In the genomic region with DNA sequence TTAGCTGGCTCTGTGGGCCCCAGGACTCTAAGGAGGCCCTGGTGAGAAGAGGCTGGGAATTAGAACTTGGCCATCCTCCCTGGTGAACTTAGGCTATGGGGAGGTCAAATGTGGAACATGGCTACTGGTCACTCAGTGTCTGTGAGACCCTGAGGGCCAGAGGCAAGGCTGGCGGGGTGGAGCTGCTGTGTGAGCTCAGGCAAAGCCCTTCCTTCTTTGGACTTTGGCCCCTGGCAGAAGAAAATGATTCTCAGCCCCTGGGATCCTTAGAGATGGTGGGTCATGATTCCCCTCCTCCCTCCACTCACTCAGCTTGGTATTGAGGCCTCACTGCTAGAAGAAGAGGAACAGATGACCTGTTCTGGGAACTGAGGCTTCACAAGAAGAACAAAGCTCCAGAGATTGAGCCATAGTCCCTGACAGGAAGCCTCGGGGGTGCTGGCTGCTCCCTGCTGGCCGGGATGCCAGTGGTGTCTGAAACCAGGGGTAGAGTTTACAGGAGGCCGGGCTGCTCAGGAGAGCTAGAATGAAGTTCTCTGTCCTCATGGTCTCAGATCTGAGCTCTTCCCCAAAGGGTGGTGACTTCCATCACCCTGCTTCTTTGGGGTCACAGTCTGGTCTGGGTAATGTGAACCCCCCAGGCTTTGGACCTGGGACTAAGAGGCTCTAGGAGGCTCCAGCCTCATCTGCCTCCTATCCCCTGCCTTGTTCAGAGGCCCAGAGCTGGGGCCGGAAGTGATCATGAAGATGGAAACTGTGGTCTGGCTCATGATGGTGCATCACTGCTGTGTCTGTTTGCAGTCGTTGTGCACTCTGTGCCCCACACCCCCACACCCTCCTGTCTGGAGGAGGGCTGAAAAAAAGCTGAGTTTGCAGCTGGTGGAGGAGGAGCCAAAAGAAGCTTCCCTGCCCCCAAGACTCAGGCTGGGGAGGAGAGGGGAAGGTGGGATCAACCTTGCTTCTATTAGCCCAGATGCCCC, we compare ENCODE assay signal across 1 cellular context.
TF ChIP-seq lines count a peak whose summit lies in the region.

No MANE protein-coding gene starts in this region.

TF ChIP-seq in HepG2, 621 proteins besides CTCF, POLR2A, EP300 and RAD21 (continued from another document and continues in another):
- peak; percentile 62 for TF ChIP-seq GABPB1 (CRISPR knock-in tag; IDR thresholded peaks at IDR 0.05)
- 0 out of 2 replicates have a peak, but pooled peaks have one; percentile 51 for TF ChIP-seq NCOA1 (CRISPR knock-in tag; IDR thresholded peaks at IDR 0.05)
- TF ChIP-seq ISL2 (CRISPR knock-in tag; IDR thresholded peaks at IDR 0.05), result peak; percentile 10; the same call in 1 of the 2 replicates
- peak; percentile 55; the same call in 1 of the 2 replicates for TF ChIP-seq ZMYM4 (CRISPR knock-in tag; IDR thresholded peaks at IDR 0.05)
- peak; percentile 46 for TF ChIP-seq TBX2 (CRISPR knock-in tag; IDR thresholded peaks at IDR 0.05; ENCODE audit: borderline replicate concordance)
- TF ChIP-seq SNAPC2 (CRISPR knock-in tag; IDR thresholded peaks at IDR 0.05), result peak; percentile 26; the same call in 1 of the 2 replicates
- TF ChIP-seq MEIS1 (CRISPR knock-in tag; IDR thresholded peaks at IDR 0.05; ENCODE audit: borderline replicate concordance), result 0 out of 2 replicates have a peak, but pooled peaks have one; percentile 5
- 0 out of 2 replicates have a peak, but pooled peaks have one; percentile 45 for TF ChIP-seq ZNF296 (CRISPR knock-in tag; conservative IDR thresholded peaks at IDR 0.05)
- TF ChIP-seq MTA1 (CRISPR knock-in tag; IDR thresholded peaks at IDR 0.05; ENCODE audit: borderline replicate concordance), result peak; percentile 42; the same call in 1 of the 2 replicates
- 0 out of 2 replicates have a peak, but pooled peaks have one; percentile 22 for TF ChIP-seq ZSCAN25 (CRISPR knock-in tag; IDR thresholded peaks at IDR 0.05)
- TF ChIP-seq MAFK (conservative IDR thresholded peaks at IDR 0.05 in 1 of 2, IDR thresholded peaks at IDR 0.05 in 1 of 2; ENCODE audit: low read length in 2 of 2), result peak; percentile 55 to 84
- TF ChIP-seq PHF21A (CRISPR knock-in tag; IDR thresholded peaks at IDR 0.05), result peak; percentile 9; the same call in 1 of the 2 replicates
- TF ChIP-seq ZNF547 (CRISPR knock-in tag; IDR thresholded peaks at IDR 0.05), result no peak
- TF ChIP-seq DNMT3B (CRISPR knock-in tag; conservative IDR thresholded peaks at IDR 0.05), result 0 out of 2 replicates have a peak, but pooled peaks have one; percentile 19
- TF ChIP-seq, protein P1, sequence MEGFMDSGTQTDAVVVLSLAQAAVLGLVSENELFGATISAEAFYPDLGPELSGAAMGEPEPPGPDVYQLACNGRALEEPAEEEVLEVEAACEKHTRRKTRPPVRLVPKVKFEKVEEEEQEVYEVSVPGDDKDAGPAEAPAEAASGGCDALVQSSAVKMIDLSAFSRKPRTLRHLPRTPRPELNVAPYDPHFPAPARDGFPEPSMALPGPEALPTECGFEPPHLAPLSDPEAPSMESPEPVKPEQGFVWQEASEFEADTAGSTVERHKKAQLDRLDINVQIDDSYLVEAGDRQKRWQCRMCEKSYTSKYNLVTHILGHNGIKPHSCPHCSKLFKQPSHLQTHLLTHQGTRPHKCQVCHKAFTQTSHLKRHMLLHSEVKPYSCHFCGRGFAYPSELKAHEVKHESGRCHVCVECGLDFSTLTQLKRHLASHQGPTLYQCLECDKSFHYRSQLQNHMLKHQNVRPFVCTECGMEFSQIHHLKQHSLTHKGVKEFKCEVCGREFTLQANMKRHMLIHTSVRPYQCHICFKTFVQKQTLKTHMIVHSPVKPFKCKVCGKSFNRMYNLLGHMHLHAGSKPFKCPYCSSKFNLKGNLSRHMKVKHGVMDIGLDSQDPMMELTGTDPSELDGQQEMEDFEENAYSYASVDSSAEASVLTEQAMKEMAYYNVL (CRISPR knock-in tag; IDR thresholded peaks at IDR 0.05; ENCODE audit: borderline replicate concordance), result no peak
- no peak for TF ChIP-seq KLF9 (CRISPR knock-in tag; IDR thresholded peaks at IDR 0.05; ENCODE audit: low read depth)
- TF ChIP-seq BRCA1 (CRISPR knock-in tag; IDR thresholded peaks at IDR 0.05), result peak; percentile 9; the same call in 1 of the 2 replicates
- TF ChIP-seq, protein P2, sequence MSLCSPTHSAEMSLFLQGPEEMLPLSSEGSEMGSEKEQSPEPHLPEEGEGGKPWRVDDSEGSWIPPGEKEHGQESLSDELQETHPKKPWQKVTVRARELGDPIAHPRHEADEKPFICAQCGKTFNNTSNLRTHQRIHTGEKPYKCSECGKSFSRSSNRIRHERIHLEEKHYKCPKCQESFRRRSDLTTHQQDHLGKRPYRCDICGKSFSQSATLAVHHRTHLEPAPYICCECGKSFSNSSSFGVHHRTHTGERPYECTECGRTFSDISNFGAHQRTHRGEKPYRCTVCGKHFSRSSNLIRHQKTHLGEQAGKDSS (CRISPR knock-in tag; IDR thresholded peaks at IDR 0.05; ENCODE audit: borderline replicate concordance, low read depth), result 0 out of 2 replicates have a peak, but pooled peaks have one; percentile 47
- TF ChIP-seq ADNP (CRISPR knock-in tag; IDR thresholded peaks at IDR 0.05), result 0 out of 2 replicates have a peak, but pooled peaks have one; percentile 7
- TF ChIP-seq, protein P3, sequence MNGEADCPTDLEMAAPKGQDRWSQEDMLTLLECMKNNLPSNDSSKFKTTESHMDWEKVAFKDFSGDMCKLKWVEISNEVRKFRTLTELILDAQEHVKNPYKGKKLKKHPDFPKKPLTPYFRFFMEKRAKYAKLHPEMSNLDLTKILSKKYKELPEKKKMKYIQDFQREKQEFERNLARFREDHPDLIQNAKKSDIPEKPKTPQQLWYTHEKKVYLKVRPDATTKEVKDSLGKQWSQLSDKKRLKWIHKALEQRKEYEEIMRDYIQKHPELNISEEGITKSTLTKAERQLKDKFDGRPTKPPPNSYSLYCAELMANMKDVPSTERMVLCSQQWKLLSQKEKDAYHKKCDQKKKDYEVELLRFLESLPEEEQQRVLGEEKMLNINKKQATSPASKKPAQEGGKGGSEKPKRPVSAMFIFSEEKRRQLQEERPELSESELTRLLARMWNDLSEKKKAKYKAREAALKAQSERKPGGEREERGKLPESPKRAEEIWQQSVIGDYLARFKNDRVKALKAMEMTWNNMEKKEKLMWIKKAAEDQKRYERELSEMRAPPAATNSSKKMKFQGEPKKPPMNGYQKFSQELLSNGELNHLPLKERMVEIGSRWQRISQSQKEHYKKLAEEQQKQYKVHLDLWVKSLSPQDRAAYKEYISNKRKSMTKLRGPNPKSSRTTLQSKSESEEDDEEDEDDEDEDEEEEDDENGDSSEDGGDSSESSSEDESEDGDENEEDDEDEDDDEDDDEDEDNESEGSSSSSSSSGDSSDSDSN (CRISPR knock-in tag; IDR thresholded peaks at IDR 0.05), result peak; percentile 13; the same call in 1 of the 2 replicates
- TF ChIP-seq ZNF772 (CRISPR knock-in tag; IDR thresholded peaks at IDR 0.05), result peak; percentile 78; the same call in 1 of the 2 replicates
- peak; percentile 11 for TF ChIP-seq YY1 (IDR thresholded peaks at IDR 0.05; ENCODE audit: insufficient read depth, insufficient replicate concordance, low read depth, low read length)
- TF ChIP-seq SALL1 (CRISPR knock-in tag; IDR thresholded peaks at IDR 0.05), result 0 out of 2 replicates have a peak, but pooled peaks have one; percentile 9
- TF ChIP-seq DR1 (CRISPR knock-in tag; IDR thresholded peaks at IDR 0.05), result 0 out of 2 replicates have a peak, but pooled peaks have one; percentile 49
- peak; percentile 65; the same call in 1 of the 2 replicates for TF ChIP-seq FOXC1 (CRISPR knock-in tag; IDR thresholded peaks at IDR 0.05; ENCODE audit: borderline replicate concordance)
- peak; percentile 6; the same call in 1 of the 2 replicates for TF ChIP-seq ZNF598 (CRISPR knock-in tag; IDR thresholded peaks at IDR 0.05; ENCODE audit: borderline replicate concordance)
- TF ChIP-seq, protein P4, sequence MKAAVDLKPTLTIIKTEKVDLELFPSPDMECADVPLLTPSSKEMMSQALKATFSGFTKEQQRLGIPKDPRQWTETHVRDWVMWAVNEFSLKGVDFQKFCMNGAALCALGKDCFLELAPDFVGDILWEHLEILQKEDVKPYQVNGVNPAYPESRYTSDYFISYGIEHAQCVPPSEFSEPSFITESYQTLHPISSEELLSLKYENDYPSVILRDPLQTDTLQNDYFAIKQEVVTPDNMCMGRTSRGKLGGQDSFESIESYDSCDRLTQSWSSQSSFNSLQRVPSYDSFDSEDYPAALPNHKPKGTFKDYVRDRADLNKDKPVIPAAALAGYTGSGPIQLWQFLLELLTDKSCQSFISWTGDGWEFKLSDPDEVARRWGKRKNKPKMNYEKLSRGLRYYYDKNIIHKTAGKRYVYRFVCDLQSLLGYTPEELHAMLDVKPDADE (CRISPR knock-in tag; IDR thresholded peaks at IDR 0.05), result no peak
- TF ChIP-seq LCORL (IDR thresholded peaks at IDR 0.05), result no peak
- peak; percentile 66 for TF ChIP-seq LCORL (CRISPR knock-in tag; IDR thresholded peaks at IDR 0.05)
- 0 out of 2 replicates have a peak, but pooled peaks have one; percentile 25 for TF ChIP-seq BRD4 (CRISPR knock-in tag; IDR thresholded peaks at IDR 0.05)
- TF ChIP-seq, protein P5, sequence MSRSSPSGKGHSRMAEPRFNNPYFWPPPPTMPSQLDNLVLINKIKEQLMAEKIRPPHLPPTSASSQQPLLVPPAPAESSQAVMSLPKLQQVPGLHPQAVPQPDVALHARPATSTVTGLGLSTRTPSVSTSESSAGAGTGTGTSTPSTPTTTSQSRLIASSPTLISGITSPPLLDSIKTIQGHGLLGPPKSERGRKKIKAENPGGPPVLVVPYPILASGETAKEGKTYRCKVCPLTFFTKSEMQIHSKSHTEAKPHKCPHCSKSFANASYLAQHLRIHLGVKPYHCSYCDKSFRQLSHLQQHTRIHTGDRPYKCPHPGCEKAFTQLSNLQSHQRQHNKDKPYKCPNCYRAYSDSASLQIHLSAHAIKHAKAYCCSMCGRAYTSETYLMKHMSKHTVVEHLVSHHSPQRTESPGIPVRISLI (CRISPR knock-in tag; IDR thresholded peaks at IDR 0.05; ENCODE audit: borderline replicate concordance), result peak; percentile 8; the same call in 1 of the 2 replicates
- TF ChIP-seq GLI4 (CRISPR knock-in tag; IDR thresholded peaks at IDR 0.05; ENCODE audit: borderline replicate concordance), result 0 out of 2 replicates have a peak, but pooled peaks have one; percentile 26
- TF ChIP-seq SNAI1 (CRISPR knock-in tag; IDR thresholded peaks at IDR 0.05; ENCODE audit: borderline replicate concordance), result peak; percentile 60; the same call in 1 of the 2 replicates
- TF ChIP-seq POLR2AphosphoS5 (IDR thresholded peaks at IDR 0.05; ENCODE audit: low read depth, low read length), result peak; percentile 55
- TF ChIP-seq, protein P6, sequence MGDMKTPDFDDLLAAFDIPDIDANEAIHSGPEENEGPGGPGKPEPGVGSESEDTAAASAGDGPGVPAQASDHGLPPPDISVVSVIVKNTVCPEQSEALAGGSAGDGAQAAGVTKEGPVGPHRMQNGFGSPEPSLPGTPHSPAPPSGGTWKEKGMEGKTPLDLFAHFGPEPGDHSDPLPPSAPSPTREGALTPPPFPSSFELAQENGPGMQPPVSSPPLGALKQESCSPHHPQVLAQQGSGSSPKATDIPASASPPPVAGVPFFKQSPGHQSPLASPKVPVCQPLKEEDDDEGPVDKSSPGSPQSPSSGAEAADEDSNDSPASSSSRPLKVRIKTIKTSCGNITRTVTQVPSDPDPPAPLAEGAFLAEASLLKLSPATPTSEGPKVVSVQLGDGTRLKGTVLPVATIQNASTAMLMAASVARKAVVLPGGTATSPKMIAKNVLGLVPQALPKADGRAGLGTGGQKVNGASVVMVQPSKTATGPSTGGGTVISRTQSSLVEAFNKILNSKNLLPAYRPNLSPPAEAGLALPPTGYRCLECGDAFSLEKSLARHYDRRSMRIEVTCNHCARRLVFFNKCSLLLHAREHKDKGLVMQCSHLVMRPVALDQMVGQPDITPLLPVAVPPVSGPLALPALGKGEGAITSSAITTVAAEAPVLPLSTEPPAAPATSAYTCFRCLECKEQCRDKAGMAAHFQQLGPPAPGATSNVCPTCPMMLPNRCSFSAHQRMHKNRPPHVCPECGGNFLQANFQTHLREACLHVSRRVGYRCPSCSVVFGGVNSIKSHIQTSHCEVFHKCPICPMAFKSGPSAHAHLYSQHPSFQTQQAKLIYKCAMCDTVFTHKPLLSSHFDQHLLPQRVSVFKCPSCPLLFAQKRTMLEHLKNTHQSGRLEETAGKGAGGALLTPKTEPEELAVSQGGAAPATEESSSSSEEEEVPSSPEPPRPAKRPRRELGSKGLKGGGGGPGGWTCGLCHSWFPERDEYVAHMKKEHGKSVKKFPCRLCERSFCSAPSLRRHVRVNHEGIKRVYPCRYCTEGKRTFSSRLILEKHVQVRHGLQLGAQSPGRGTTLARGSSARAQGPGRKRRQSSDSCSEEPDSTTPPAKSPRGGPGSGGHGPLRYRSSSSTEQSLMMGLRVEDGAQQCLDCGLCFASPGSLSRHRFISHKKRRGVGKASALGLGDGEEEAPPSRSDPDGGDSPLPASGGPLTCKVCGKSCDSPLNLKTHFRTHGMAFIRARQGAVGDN (CRISPR knock-in tag; IDR thresholded peaks at IDR 0.05), result peak; percentile 63
- TF ChIP-seq, protein P7, sequence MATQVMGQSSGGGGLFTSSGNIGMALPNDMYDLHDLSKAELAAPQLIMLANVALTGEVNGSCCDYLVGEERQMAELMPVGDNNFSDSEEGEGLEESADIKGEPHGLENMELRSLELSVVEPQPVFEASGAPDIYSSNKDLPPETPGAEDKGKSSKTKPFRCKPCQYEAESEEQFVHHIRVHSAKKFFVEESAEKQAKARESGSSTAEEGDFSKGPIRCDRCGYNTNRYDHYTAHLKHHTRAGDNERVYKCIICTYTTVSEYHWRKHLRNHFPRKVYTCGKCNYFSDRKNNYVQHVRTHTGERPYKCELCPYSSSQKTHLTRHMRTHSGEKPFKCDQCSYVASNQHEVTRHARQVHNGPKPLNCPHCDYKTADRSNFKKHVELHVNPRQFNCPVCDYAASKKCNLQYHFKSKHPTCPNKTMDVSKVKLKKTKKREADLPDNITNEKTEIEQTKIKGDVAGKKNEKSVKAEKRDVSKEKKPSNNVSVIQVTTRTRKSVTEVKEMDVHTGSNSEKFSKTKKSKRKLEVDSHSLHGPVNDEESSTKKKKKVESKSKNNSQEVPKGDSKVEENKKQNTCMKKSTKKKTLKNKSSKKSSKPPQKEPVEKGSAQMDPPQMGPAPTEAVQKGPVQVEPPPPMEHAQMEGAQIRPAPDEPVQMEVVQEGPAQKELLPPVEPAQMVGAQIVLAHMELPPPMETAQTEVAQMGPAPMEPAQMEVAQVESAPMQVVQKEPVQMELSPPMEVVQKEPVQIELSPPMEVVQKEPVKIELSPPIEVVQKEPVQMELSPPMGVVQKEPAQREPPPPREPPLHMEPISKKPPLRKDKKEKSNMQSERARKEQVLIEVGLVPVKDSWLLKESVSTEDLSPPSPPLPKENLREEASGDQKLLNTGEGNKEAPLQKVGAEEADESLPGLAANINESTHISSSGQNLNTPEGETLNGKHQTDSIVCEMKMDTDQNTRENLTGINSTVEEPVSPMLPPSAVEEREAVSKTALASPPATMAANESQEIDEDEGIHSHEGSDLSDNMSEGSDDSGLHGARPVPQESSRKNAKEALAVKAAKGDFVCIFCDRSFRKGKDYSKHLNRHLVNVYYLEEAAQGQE (IDR thresholded peaks at IDR 0.05; ENCODE audit: borderline replicate concordance in 1 of 2, low read depth in 1 of 2, low read length in 2 of 2), result peak in 1 of 2 experiments; percentile 28; a peak in 1 of 4 replicates
- peak; percentile 19 for TF ChIP-seq HNF4G (IDR thresholded peaks at IDR 0.05; ENCODE audit: borderline replicate concordance, low read depth, low read length)
- no peak; the same call in 1 of the 2 replicates for TF ChIP-seq HNF4G (CRISPR knock-in tag; IDR thresholded peaks at IDR 0.05; ENCODE audit: borderline replicate concordance, low read depth)
- TF ChIP-seq TGIF2 (CRISPR knock-in tag; IDR thresholded peaks at IDR 0.05), result no peak
